ENCODE assay signal across 1 cellular context in the genomic region with DNA sequence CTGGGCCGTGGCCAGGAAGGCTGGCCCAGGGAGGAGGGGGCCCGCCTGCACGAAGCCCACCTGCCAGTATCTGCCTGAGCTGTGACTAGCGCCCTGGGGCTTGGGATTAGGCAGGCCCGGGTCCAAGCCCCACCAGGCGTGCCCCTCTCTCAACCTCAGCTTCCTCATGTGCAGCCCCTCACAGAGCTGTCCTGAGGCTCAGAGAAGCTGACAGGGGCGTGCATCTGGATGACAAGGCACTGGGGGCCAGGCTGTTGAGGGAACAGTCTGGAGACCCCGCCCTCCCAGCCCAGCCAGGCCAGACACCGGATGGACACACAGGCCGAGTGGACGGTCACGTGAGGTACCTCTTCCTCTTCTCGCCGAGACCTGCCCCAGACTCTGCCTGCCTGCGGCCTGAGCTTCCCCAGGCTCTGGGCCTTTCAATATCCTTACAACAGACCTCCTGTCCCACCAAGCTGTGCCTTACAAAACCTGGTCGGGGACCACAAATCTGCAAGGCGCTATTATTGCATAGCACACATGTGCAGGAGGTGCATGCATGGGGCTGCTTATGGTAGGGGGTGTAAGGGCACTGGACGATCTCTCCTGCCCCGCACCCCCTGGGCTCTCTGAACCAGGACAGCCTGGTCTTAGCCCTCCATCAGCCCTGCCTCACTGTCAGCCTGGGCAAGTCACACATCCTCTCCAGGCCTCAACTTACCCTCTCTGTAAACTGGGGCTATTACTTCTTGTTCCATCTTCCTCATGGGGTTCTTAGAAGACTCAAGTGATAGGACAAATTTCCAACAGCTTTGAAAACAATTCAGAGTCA.
TF ChIP-seq lines count a peak whose summit lies in the region.

No MANE protein-coding gene starts in this region.

TF ChIP-seq in HepG2, 621 proteins besides CTCF, POLR2A, EP300 and RAD21 (continued from another document and continues in another):
- TF ChIP-seq, protein P1, sequence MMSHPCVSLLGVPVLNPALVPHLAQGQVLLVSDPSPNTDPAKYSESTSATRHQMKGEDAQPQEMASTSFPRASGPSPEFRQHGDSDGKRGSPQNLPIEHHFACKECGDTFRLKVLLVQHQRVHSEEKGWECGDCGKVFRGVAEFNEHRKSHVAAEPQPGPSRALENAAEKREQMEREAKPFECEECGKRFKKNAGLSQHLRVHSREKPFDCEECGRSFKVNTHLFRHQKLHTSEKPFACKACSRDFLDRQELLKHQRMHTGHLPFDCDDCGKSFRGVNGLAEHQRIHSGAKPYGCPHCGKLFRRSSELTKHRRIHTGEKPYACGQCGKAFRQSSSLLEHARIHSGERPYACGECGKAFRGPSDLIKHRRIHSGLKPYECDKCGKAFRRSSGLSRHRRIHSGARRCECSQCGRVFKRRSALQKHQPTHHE (CRISPR knock-in tag; IDR thresholded peaks at IDR 0.05; ENCODE audit: borderline replicate concordance) = no peak
- TF ChIP-seq, protein P2, sequence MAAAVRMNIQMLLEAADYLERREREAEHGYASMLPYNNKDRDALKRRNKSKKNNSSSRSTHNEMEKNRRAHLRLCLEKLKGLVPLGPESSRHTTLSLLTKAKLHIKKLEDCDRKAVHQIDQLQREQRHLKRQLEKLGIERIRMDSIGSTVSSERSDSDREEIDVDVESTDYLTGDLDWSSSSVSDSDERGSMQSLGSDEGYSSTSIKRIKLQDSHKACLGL (CRISPR knock-in tag; IDR thresholded peaks at IDR 0.05) = 0 out of 2 replicates have a peak, but pooled peaks have one; percentile 32
- TF ChIP-seq, protein P3, sequence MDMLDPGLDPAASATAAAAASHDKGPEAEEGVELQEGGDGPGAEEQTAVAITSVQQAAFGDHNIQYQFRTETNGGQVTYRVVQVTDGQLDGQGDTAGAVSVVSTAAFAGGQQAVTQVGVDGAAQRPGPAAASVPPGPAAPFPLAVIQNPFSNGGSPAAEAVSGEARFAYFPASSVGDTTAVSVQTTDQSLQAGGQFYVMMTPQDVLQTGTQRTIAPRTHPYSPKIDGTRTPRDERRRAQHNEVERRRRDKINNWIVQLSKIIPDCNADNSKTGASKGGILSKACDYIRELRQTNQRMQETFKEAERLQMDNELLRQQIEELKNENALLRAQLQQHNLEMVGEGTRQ (IDR thresholded peaks at IDR 0.05; ENCODE audit: low read depth, low read length) = peak; percentile 64
- TF ChIP-seq, protein P3 (CRISPR knock-in tag; IDR thresholded peaks at IDR 0.05; ENCODE audit: borderline replicate concordance) = peak; percentile 79; the same call in 1 of the 2 replicates
- no peak for TF ChIP-seq HNRNPLL (IDR thresholded peaks at IDR 0.05; ENCODE audit: low read depth, low read length, poor library complexity, severe bottlenecking)
- no peak for TF ChIP-seq AGO2 (optimal IDR thresholded peaks at IDR 0.05; ENCODE audit: low read depth, low read length)
- TF ChIP-seq, protein P4, sequence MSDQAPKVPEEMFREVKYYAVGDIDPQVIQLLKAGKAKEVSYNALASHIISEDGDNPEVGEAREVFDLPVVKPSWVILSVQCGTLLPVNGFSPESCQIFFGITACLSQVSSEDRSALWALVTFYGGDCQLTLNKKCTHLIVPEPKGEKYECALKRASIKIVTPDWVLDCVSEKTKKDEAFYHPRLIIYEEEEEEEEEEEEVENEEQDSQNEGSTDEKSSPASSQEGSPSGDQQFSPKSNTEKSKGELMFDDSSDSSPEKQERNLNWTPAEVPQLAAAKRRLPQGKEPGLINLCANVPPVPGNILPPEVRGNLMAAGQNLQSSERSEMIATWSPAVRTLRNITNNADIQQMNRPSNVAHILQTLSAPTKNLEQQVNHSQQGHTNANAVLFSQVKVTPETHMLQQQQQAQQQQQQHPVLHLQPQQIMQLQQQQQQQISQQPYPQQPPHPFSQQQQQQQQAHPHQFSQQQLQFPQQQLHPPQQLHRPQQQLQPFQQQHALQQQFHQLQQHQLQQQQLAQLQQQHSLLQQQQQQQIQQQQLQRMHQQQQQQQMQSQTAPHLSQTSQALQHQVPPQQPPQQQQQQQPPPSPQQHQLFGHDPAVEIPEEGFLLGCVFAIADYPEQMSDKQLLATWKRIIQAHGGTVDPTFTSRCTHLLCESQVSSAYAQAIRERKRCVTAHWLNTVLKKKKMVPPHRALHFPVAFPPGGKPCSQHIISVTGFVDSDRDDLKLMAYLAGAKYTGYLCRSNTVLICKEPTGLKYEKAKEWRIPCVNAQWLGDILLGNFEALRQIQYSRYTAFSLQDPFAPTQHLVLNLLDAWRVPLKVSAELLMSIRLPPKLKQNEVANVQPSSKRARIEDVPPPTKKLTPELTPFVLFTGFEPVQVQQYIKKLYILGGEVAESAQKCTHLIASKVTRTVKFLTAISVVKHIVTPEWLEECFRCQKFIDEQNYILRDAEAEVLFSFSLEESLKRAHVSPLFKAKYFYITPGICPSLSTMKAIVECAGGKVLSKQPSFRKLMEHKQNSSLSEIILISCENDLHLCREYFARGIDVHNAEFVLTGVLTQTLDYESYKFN (CRISPR knock-in tag; conservative IDR thresholded peaks at IDR 0.05) = peak; percentile 29; the same call in 1 of the 2 replicates
- TF ChIP-seq NFE2L1 (CRISPR knock-in tag; IDR thresholded peaks at IDR 0.05; ENCODE audit: borderline replicate concordance) = no peak
- TF ChIP-seq, protein P5, sequence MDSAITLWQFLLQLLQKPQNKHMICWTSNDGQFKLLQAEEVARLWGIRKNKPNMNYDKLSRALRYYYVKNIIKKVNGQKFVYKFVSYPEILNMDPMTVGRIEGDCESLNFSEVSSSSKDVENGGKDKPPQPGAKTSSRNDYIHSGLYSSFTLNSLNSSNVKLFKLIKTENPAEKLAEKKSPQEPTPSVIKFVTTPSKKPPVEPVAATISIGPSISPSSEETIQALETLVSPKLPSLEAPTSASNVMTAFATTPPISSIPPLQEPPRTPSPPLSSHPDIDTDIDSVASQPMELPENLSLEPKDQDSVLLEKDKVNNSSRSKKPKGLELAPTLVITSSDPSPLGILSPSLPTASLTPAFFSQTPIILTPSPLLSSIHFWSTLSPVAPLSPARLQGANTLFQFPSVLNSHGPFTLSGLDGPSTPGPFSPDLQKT (CRISPR knock-in tag; IDR thresholded peaks at IDR 0.05; ENCODE audit: borderline replicate concordance) = no peak
- peak; percentile 36; the same call in 1 of the 2 replicates for TF ChIP-seq ETV5 (CRISPR knock-in tag; IDR thresholded peaks at IDR 0.05; ENCODE audit: borderline replicate concordance)
- TF ChIP-seq, protein P6, sequence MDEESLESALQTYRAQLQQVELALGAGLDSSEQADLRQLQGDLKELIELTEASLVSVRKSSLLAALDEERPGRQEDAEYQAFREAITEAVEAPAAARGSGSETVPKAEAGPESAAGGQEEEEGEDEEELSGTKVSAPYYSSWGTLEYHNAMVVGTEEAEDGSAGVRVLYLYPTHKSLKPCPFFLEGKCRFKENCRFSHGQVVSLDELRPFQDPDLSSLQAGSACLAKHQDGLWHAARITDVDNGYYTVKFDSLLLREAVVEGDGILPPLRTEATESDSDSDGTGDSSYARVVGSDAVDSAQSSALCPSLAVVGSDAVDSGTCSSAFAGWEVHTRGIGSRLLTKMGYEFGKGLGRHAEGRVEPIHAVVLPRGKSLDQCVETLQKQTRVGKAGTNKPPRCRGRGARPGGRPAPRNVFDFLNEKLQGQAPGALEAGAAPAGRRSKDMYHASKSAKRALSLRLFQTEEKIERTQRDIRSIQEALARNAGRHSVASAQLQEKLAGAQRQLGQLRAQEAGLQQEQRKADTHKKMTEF (CRISPR knock-in tag; IDR thresholded peaks at IDR 0.05) = no peak; the same call in 1 of the 2 replicates
- no peak; the same call in 1 of the 2 replicates for TF ChIP-seq SAP130 (CRISPR knock-in tag; IDR thresholded peaks at IDR 0.05; ENCODE audit: low read depth)
- TF ChIP-seq, protein P7, sequence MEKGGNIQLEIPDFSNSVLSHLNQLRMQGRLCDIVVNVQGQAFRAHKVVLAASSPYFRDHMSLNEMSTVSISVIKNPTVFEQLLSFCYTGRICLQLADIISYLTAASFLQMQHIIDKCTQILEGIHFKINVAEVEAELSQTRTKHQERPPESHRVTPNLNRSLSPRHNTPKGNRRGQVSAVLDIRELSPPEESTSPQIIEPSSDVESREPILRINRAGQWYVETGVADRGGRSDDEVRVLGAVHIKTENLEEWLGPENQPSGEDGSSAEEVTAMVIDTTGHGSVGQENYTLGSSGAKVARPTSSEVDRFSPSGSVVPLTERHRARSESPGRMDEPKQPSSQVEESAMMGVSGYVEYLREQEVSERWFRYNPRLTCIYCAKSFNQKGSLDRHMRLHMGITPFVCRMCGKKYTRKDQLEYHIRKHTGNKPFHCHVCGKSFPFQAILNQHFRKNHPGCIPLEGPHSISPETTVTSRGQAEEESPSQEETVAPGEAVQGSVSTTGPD (CRISPR knock-in tag; IDR thresholded peaks at IDR 0.05) = no peak
- TF ChIP-seq ZNF331 (CRISPR knock-in tag; IDR thresholded peaks at IDR 0.05) = no peak
- TF ChIP-seq HDAC2 (CRISPR knock-in tag; IDR thresholded peaks at IDR 0.05) = no peak; the same call in 1 of the 2 replicates
- 0 out of 2 replicates have a peak, but pooled peaks have one; percentile 32 for TF ChIP-seq SAFB2 (CRISPR knock-in tag; IDR thresholded peaks at IDR 0.05; ENCODE audit: borderline replicate concordance, low read depth)
- no peak for TF ChIP-seq ZSCAN9 (CRISPR knock-in tag; IDR thresholded peaks at IDR 0.05; ENCODE audit: borderline replicate concordance)
- no peak for TF ChIP-seq FIP1L1 (IDR thresholded peaks at IDR 0.05; ENCODE audit: borderline replicate concordance, insufficient read depth, low read depth, low read length)
- TF ChIP-seq, protein P8, sequence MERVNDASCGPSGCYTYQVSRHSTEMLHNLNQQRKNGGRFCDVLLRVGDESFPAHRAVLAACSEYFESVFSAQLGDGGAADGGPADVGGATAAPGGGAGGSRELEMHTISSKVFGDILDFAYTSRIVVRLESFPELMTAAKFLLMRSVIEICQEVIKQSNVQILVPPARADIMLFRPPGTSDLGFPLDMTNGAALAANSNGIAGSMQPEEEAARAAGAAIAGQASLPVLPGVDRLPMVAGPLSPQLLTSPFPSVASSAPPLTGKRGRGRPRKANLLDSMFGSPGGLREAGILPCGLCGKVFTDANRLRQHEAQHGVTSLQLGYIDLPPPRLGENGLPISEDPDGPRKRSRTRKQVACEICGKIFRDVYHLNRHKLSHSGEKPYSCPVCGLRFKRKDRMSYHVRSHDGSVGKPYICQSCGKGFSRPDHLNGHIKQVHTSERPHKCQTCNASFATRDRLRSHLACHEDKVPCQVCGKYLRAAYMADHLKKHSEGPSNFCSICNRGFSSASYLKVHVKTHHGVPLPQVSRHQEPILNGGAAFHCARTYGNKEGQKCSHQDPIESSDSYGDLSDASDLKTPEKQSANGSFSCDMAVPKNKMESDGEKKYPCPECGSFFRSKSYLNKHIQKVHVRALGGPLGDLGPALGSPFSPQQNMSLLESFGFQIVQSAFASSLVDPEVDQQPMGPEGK (CRISPR knock-in tag; IDR thresholded peaks at IDR 0.05) = peak; percentile 54; the same call in 1 of the 2 replicates
- TF ChIP-seq, protein P9, sequence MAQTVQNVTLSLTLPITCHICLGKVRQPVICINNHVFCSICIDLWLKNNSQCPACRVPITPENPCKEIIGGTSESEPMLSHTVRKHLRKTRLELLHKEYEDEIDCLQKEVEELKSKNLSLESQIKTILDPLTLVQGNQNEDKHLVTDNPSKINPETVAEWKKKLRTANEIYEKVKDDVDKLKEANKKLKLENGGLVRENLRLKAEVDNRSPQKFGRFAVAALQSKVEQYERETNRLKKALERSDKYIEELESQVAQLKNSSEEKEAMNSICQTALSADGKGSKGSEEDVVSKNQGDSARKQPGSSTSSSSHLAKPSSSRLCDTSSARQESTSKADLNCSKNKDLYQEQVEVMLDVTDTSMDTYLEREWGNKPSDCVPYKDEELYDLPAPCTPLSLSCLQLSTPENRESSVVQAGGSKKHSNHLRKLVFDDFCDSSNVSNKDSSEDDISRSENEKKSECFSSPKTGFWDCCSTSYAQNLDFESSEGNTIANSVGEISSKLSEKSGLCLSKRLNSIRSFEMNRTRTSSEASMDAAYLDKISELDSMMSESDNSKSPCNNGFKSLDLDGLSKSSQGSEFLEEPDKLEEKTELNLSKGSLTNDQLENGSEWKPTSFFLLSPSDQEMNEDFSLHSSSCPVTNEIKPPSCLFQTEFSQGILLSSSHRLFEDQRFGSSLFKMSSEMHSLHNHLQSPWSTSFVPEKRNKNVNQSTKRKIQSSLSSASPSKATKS (CRISPR knock-in tag; IDR thresholded peaks at IDR 0.05) = no peak
- TF ChIP-seq ZNF670 (CRISPR knock-in tag; IDR thresholded peaks at IDR 0.05; ENCODE audit: borderline replicate concordance) = no peak
- no peak for TF ChIP-seq PCBP2 (optimal IDR thresholded peaks at IDR 0.05; ENCODE audit: low read depth, low read length, poor library complexity, severe bottlenecking)
- TF ChIP-seq, protein P10, sequence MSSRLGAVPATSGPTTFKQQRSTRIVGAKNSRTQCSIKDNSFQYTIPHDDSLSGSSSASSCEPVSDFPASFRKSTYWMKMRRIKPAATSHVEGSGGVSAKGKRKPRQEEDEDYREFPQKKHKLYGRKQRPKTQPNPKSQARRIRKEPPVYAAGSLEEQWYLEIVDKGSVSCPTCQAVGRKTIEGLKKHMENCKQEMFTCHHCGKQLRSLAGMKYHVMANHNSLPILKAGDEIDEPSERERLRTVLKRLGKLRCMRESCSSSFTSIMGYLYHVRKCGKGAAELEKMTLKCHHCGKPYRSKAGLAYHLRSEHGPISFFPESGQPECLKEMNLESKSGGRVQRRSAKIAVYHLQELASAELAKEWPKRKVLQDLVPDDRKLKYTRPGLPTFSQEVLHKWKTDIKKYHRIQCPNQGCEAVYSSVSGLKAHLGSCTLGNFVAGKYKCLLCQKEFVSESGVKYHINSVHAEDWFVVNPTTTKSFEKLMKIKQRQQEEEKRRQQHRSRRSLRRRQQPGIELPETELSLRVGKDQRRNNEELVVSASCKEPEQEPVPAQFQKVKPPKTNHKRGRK (CRISPR knock-in tag; IDR thresholded peaks at IDR 0.05) = no peak
- TF ChIP-seq IRX3 (CRISPR knock-in tag; IDR thresholded peaks at IDR 0.05; ENCODE audit: borderline replicate concordance, low read depth) = no peak
- no peak for TF ChIP-seq ARHGAP35 (CRISPR knock-in tag; IDR thresholded peaks at IDR 0.05; ENCODE audit: borderline replicate concordance)
- TF ChIP-seq, protein P11, sequence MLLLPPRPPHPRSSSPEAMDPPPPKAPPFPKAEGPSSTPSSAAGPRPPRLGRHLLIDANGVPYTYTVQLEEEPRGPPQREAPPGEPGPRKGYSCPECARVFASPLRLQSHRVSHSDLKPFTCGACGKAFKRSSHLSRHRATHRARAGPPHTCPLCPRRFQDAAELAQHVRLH (CRISPR knock-in tag; IDR thresholded peaks at IDR 0.05; ENCODE audit: borderline replicate concordance, low read depth) = 0 out of 2 replicates have a peak, but pooled peaks have one; percentile 33
- TF ChIP-seq ZNF263 (CRISPR knock-in tag; IDR thresholded peaks at IDR 0.05) = no peak
- TF ChIP-seq, protein P12, sequence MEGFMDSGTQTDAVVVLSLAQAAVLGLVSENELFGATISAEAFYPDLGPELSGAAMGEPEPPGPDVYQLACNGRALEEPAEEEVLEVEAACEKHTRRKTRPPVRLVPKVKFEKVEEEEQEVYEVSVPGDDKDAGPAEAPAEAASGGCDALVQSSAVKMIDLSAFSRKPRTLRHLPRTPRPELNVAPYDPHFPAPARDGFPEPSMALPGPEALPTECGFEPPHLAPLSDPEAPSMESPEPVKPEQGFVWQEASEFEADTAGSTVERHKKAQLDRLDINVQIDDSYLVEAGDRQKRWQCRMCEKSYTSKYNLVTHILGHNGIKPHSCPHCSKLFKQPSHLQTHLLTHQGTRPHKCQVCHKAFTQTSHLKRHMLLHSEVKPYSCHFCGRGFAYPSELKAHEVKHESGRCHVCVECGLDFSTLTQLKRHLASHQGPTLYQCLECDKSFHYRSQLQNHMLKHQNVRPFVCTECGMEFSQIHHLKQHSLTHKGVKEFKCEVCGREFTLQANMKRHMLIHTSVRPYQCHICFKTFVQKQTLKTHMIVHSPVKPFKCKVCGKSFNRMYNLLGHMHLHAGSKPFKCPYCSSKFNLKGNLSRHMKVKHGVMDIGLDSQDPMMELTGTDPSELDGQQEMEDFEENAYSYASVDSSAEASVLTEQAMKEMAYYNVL (CRISPR knock-in tag; IDR thresholded peaks at IDR 0.05; ENCODE audit: borderline replicate concordance) = no peak
